ENCODE assay signal across 11 cellular contexts in genomic region chr5:157388148-157388547, GRCh38.
A peak's percentile ranks its signal among the peaks of the same experiment; 100 is the strongest.
DNase-seq lines count a peak whose midpoint lies in the region; ATAC-seq and TF ChIP-seq lines count a peak whose summit lies in the region.
"Had no signal": no experiment of that assay in that cellular context is flagged by ENCODE, and none has a peak within 500 bp of the region (broad histone marks: within the 10 kb centered on the region; RNA-seq: fewer than 3 reads in every experiment).

No MANE protein-coding gene starts in this region.

- no peaks in the 10 kb centered on the region for H3K36me3 ChIP-seq in transverse colon
- peaks cover 0 to 100% (median 75%) of the 10 kb centered on the region in 6 donors for H3K36me3 ChIP-seq in spleen

- H3K27me3 ChIP-seq in transverse colon (no peaks in the 10 kb centered on the region), spleen (replicated peaks in 1 of 7) (no peaks in the 10 kb centered on the region)

- peaks cover 0 to 2% of the 10 kb centered on the region in 2 donors for H3K9me3 Mint-ChIP-seq in activated naive CD4-positive, alpha-beta T cell treated with anti-CD3 and anti-CD28 coated beads, Interleukin-2, amount 50 U/mL, for 72 hours
- no peaks in the 10 kb centered on the region for H3K9me3 Mint-ChIP-seq in activated naive CD8-positive, alpha-beta T cell treated with anti-CD3 and anti-CD28 coated beads for 36 hours
- no peaks in the 10 kb centered on the region for H3K9me3 Mint-ChIP-seq in mesothelial cell of epicardium

- in situ Hi-C loops in transverse colon (cut with MboI; ENCODE audit: low pct_ligation_motif_present in 1 of 4, low pct_unique_long_range_greater_than_20kb in 1 of 4, low sequenced_read_pairs in 3 of 4), result no loop called here

- H3K4me3 ChIP-seq in transverse colon (no peak overlapping the region), spleen (no peak overlapping the region)

- peak overlapping the region; percentile 93 to 94 for H3K27ac Mint-ChIP-seq in activated naive CD4-positive, alpha-beta T cell treated with anti-CD3 and anti-CD28 coated beads, Interleukin-2, amount 50 U/mL, for 72 hours
- peak overlapping the region; percentile 64 for H3K27ac Mint-ChIP-seq in activated naive CD8-positive, alpha-beta T cell treated with anti-CD3 and anti-CD28 coated beads for 36 hours
- peak overlapping the region; percentile 94 for H3K27ac Mint-ChIP-seq in mesothelial cell of epicardium

- intact Hi-C loops in transverse colon (cut with DNase I; ENCODE audit: low total_unique reads), result no loop called here
- intact Hi-C loops in posterior cingulate gyrus (cut with DNase I), result no loop called here
- intact Hi-C loops in spleen (cut with DNase I; ENCODE audit: low total_unique reads), result no loop called here

- H3K4me3 Mint-ChIP-seq in activated naive CD8-positive, alpha-beta T cell treated with anti-CD3 and anti-CD28 coated beads for 36 hours, result no peak overlapping the region
- H3K4me3 Mint-ChIP-seq in mesothelial cell of epicardium, result no peak overlapping the region

- H3K4me1 ChIP-seq in transverse colon (peaks cover 0 to 20% (median 10%) of the 10 kb centered on the region in 4 donors), spleen (no peaks in the 10 kb centered on the region)

- peaks cover 11% of the 10 kb centered on the region for H3K4me1 Mint-ChIP-seq in activated naive CD8-positive, alpha-beta T cell treated with anti-CD3 and anti-CD28 coated beads for 36 hours
- H3K4me1 Mint-ChIP-seq in mesothelial cell of epicardium, result peaks cover 38% of the 10 kb centered on the region

- ATAC-seq in activated naive CD4-positive, alpha-beta T cell treated with anti-CD3 and anti-CD28 coated beads, Interleukin-2, amount 50 U/mL, for 72 hours, result no peak
- ATAC-seq in GM19351 (IDR thresholded peaks at IDR 0.05; ENCODE audit: unreplicated experiment), result no peak

- H3K9me3 ChIP-seq in transverse colon (no peaks in the 10 kb centered on the region), spleen (no peaks in the 10 kb centered on the region)

- no peak for DNase-seq in activated naive CD4-positive, alpha-beta T cell treated with anti-CD3 and anti-CD28 coated beads, Interleukin-2, amount 50 U/mL, for 72 hours (ENCODE audit: low spot score in 2 of 2)
- no peak for DNase-seq in activated naive CD4-positive, alpha-beta T cell treated with anti-CD3 and anti-CD28 coated beads, Interleukin-2, amount 50 U/mL, for 16 hours
- no peak for DNase-seq in activated naive CD8-positive, alpha-beta T cell treated with anti-CD3 and anti-CD28 coated beads for 36 hours
- DNase-seq in mesothelial cell of epicardium (ENCODE audit: low spot score in 2 of 2, unreplicated experiment in 2 of 2) (no peak), transverse colon (no peak), posterior cingulate gyrus (no peak), spleen (no peak)
- DNase-seq: activated CD4-positive, CD25-positive, alpha-beta regulatory T cell; MM.1S; stimulated activated CD4-positive, alpha-beta T cell treated with anti-CD3 and anti-CD28 coated beads, Interleukin-4, amount 100 ng/mL, for 1 hour had no signal

- no peak for TF ChIP-seq EP300 in transverse colon (IDR thresholded peaks at IDR 0.05; ENCODE audit: low read depth)

- peaks cover 27 to 66% of the 10 kb centered on the region in 2 donors for H3K36me3 Mint-ChIP-seq in activated naive CD4-positive, alpha-beta T cell treated with anti-CD3 and anti-CD28 coated beads, Interleukin-2, amount 50 U/mL, for 72 hours
- H3K36me3 Mint-ChIP-seq in activated naive CD8-positive, alpha-beta T cell treated with anti-CD3 and anti-CD28 coated beads for 36 hours, result peaks cover 54% of the 10 kb centered on the region
- peaks cover 34% of the 10 kb centered on the region for H3K36me3 Mint-ChIP-seq in mesothelial cell of epicardium

- H3K27me3 Mint-ChIP-seq in activated naive CD8-positive, alpha-beta T cell treated with anti-CD3 and anti-CD28 coated beads for 36 hours, result no peaks in the 10 kb centered on the region
- no peaks in the 10 kb centered on the region for H3K27me3 Mint-ChIP-seq in mesothelial cell of epicardium (ENCODE audit: low read depth)

- TF ChIP-seq CTCF in mesothelial cell of epicardium (IDR thresholded peaks at IDR 0.05; ENCODE audit: unreplicated experiment) (no peak), transverse colon (IDR thresholded peaks at IDR 0.05) (no peak), spleen (IDR thresholded peaks at IDR 0.05 in 8 of 11, conservative IDR thresholded peaks at IDR 0.05 in 3 of 11) (no peak)

- H3K27ac ChIP-seq in transverse colon (peak overlapping the region; percentile 71 to 87 (median 84)), spleen (peak overlapping the region in 1 of 8 donors; percentile 21)

- TF ChIP-seq POLR2A in transverse colon (IDR thresholded peaks at IDR 0.05), result no peak
- TF ChIP-seq POLR2A in spleen (IDR thresholded peaks at IDR 0.05), result no peak
